Comparison of ENCODE assay signal across 9 cellular contexts in genomic region chr2:215793747-215794595, GRCh38.
A peak's percentile ranks its signal among the peaks of the same experiment; 100 is the strongest.
DNase-seq lines count a peak whose midpoint lies in the region; ATAC-seq lines count a peak whose summit lies in the region.
"Had no signal": no experiment of that assay in that cellular context is flagged by ENCODE, and none has a peak within 500 bp of the region (broad histone marks: within the 10 kb centered on the region; RNA-seq: fewer than 3 reads in every experiment).

No MANE protein-coding gene starts in this region.

- DNase-seq in activated T-cell treated with anti-CD3 and anti-CD28 coated beads for 24 hours (ENCODE audit: low read depth): peak; percentile 27
- DNase-seq in activated T-cell treated with anti-CD3 and anti-CD28 coated beads, Interleukin-2, amount 50 U/mL, for 1 hour: no peak
- peak; percentile 12 for DNase-seq in UCSD-AML1 (lab: John Stamatoyannopoulos, UW; ENCODE audit: unreplicated experiment)
- no peak for DNase-seq in left ventricle myocardium superior
- DNase-seq in stimulated activated CD4-positive, alpha-beta T cell treated with anti-CD3 and anti-CD28 coated beads, TNF-alpha, amount 100 ng/mL, for 48 hours (ENCODE audit: low read depth in 3 of 3): peak in 2 of 3 donors; percentile 7 to 37
- DNase-seq in retina: no peak
- no peak for DNase-seq in DMS153 treated with DMSO at 0.1 percent for 48 hours (lab: John Stamatoyannopoulos, UW; ENCODE audit: unreplicated experiment)
- DNase-seq: activated naive CD8-positive, alpha-beta T cell treated with anti-CD3 and anti-CD28 coated beads, Interleukin-2, amount 10 ng/mL, durations not matched to agents 7 days and 5 days had no signal

- intact Hi-C loops in left ventricle myocardium superior (cut with micrococcal nuclease): no loop called here

- ATAC-seq in HG03558 (IDR thresholded peaks at IDR 0.05; ENCODE audit: extremely low read depth, unreplicated experiment): peak; percentile 78
- peak; percentile 76 for ATAC-seq in left ventricle myocardium superior

Comparison
In these comparisons a context has a peak if more than half of its experiments do, and no peak if none do; other contexts are left out.
1. DNase-seq: peak in activated T-cell treated with anti-CD3 and anti-CD28 coated beads for 24 hours (single experiment), UCSD-AML1 (single experiment) and stimulated activated CD4-positive, alpha-beta T cell treated with anti-CD3 and anti-CD28 coated beads, TNF-alpha, amount 100 ng/mL, for 48 hours (2 of 3); none in activated T-cell treated with anti-CD3 and anti-CD28 coated beads, Interleukin-2, amount 50 U/mL, for 1 hour (single experiment), left ventricle myocardium superior (single experiment), retina (single experiment) and DMS153 treated with DMSO at 0.1 percent for 48 hours (single experiment).